In genomic region chr20:50528804-50529351, GRCh38 we compare ENCODE assay signal across 1 cellular context.
TF ChIP-seq lines count a peak whose summit lies in the region.

No MANE protein-coding gene starts in this region.

TF ChIP-seq in IMR-90, 13 proteins besides CTCF, POLR2A, EP300 and RAD21 (continued from another document):
- no peak for TF ChIP-seq ELK1 (IDR thresholded peaks at IDR 0.05; ENCODE audit: borderline replicate concordance, low read depth, low read length)
- TF ChIP-seq MAFK (IDR thresholded peaks at IDR 0.05; ENCODE audit: low read depth, low read length): no peak
- no peak for TF ChIP-seq CHD1 (IDR thresholded peaks at IDR 0.05; ENCODE audit: low read depth, low read length)
- TF ChIP-seq MAZ (IDR thresholded peaks at IDR 0.05; ENCODE audit: borderline replicate concordance, low read depth, low read length): no peak
- no peak for TF ChIP-seq NFE2L2 (IDR thresholded peaks at IDR 0.05; ENCODE audit: low read depth, low read length)
- TF ChIP-seq FOS (IDR thresholded peaks at IDR 0.05; ENCODE audit: low read depth, low read length): no peak
- TF ChIP-seq, protein P1, sequence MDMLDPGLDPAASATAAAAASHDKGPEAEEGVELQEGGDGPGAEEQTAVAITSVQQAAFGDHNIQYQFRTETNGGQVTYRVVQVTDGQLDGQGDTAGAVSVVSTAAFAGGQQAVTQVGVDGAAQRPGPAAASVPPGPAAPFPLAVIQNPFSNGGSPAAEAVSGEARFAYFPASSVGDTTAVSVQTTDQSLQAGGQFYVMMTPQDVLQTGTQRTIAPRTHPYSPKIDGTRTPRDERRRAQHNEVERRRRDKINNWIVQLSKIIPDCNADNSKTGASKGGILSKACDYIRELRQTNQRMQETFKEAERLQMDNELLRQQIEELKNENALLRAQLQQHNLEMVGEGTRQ (IDR thresholded peaks at IDR 0.05; ENCODE audit: low read depth, low read length): no peak
- TF ChIP-seq BHLHE40 (IDR thresholded peaks at IDR 0.05; ENCODE audit: low read depth, low read length): no peak
- no peak for TF ChIP-seq MXI1 (IDR thresholded peaks at IDR 0.05; ENCODE audit: borderline replicate concordance, low read depth, low read length)
